8 cellular contexts compared by ENCODE assay signal in the genomic region with DNA sequence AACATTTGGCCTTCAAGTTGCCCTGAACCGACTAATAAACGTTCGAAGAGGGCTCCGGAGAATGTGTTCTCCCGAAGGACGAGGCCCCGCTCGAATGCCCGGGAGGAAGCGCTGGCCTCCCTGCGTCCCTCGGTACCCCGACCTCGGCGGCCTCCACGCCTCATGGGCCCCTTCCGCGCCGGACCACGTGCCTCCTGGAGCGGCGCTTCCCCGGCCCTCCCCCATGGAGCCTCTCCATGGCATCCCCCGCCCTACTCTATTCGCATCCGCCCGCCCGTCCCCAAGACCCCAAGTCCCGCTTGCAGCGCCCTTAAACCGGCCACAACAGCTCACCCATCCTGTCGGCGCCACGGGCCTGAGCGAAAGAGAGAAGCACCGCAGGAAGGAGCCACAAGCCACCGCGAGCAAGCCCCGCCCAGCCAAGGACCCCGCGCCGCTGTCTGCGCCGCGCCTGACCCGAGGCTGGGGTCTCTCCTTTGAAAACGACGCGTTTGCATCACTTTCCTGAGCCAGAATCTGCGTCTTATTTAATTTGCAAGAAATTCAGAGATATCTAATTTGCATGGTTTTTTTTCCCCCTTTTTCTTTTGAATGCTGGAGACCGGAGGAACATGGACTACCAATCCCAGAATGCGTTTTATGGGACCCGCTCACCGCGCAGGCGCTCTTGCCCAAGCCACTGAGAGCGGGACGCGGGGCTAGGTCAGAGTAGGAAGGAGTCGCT. TPM values are rescaled to one million over a fixed set of nuclear protein-coding genes. Genes with fewer than 3 reads are reported as not detected.
DNase-seq lines count a peak whose midpoint lies in the region; ATAC-seq and TF ChIP-seq lines count a peak whose summit lies in the region.

A gene (minus strand): TSS at position 368 of the 724 bp plus-strand sequence. CDS start 31 bp downstream, at position 337.

- no peak within 1 kb of the TSS for H2BK12ac ChIP-seq in H9 (ENCODE audit: insufficient read length, low read depth, low read length)

- no peaks in the 10 kb centered on the region for H4K20me1 ChIP-seq in H9 (ENCODE audit: control insufficient read depth, insufficient read depth, insufficient read length)

- H3K27ac ChIP-seq in H9 (ENCODE audit: insufficient read length, low read depth, low read length) (peak within 1 kb of the TSS; percentile 63), foreskin keratinocyte (peak within 1 kb of the TSS; percentile 94), subcutaneous abdominal adipose tissue (ENCODE audit: low read depth, low read length) (peak within 1 kb of the TSS; percentile 86)

- H3K4me2 ChIP-seq in H9 (ENCODE audit: insufficient read depth, insufficient read length, low read length), result peak within 1 kb of the TSS; percentile 58

- peak within 1 kb of the TSS; percentile 99 to 100 (median 100) for H3K27ac Mint-ChIP-seq in H9

- peak within 1 kb of the TSS; percentile 19 for H4K5ac ChIP-seq in H9 (ENCODE audit: insufficient read length, low read depth, low read length)

- H2BK20ac ChIP-seq in H9 (ENCODE audit: low read depth, low read length, poor library complexity, severe bottlenecking), result no peak within 1 kb of the TSS

- H3K23me2 ChIP-seq in H9 (ENCODE audit: insufficient read length, low read depth, low read length, poor library complexity, severe bottlenecking), result peaks cover 4% of the 10 kb centered on the region

- no CpG with 5 or more reads among the region's 60 CpGs for WGBS in H9 (ENCODE audit: extremely low coverage, insufficient read length, low lambda C conversion rate)

- H3K4ac ChIP-seq in H9 (ENCODE audit: low read depth, low read length), result peak within 1 kb of the TSS; percentile 30; the same call in 1 of the 2 replicates

- H3K4me1 ChIP-seq in ES-I3 (ENCODE audit: insufficient read depth, low read length) (no peaks in the 10 kb centered on the region), H9 (ENCODE audit: insufficient read depth, low read length) (no peaks in the 10 kb centered on the region), foreskin keratinocyte (no peaks in the 10 kb centered on the region), neuron (ENCODE audit: insufficient read depth, low read length) (peaks cover 18% of the 10 kb centered on the region), subcutaneous abdominal adipose tissue (ENCODE audit: control insufficient read depth in 5 of 5, insufficient read depth in 5 of 5, low read length in 5 of 5) (peaks cover 0 to 24% (median 23%) of the 10 kb centered on the region in 5 donors)

- H3K27me3 ChIP-seq in H9 (ENCODE audit: insufficient read depth, low read length) (no peaks in the 10 kb centered on the region), MG63 (no peaks in the 10 kb centered on the region), foreskin keratinocyte (no peaks in the 10 kb centered on the region), neuron (ENCODE audit: insufficient read depth, low read length) (no peaks in the 10 kb centered on the region), subcutaneous abdominal adipose tissue (ENCODE audit: control insufficient read depth in 5 of 5, insufficient read depth in 4 of 5, low read length in 5 of 5) (no peaks in the 10 kb centered on the region)

- no peak within 1 kb of the TSS for H2AK5ac ChIP-seq in H9 (ENCODE audit: insufficient read length, low read length)

- no peak within 1 kb of the TSS for H4K8ac ChIP-seq in H9 (replicated peaks; ENCODE audit: insufficient read length, low read depth, low read length)

- H3K27me3 Mint-ChIP-seq in H9 (ENCODE audit: low read depth), result no peaks in the 10 kb centered on the region; the same call in 1 of the 2 replicates

- peak within 1 kb of the TSS; percentile 100 for H3K9ac ChIP-seq in ES-I3 (ENCODE audit: low read depth, low read length)
- H3K9ac ChIP-seq in H9 (ENCODE audit: extremely low read depth, insufficient read length, low read length), result peak within 1 kb of the TSS; percentile 99
- peak within 1 kb of the TSS; percentile 89 to 99 (median 96) for H3K9ac ChIP-seq in subcutaneous abdominal adipose tissue (ENCODE audit: low read length in 5 of 5)

- peak within 1 kb of the TSS; percentile 93 for H3K18ac ChIP-seq in H9 (ENCODE audit: insufficient read length, low read depth, low read length)

- H3K4me3 Mint-ChIP-seq in H9, result peak within 1 kb of the TSS; percentile 92

- peaks cover 5% of the 10 kb centered on the region; the same call in 1 of the 2 replicates for H3K79me2 ChIP-seq in H9 (ENCODE audit: insufficient read depth, low read length)

- H3T11ph ChIP-seq in H9 (ENCODE audit: low read length), result no peak within 1 kb of the TSS

- H2BK120ac ChIP-seq in H9 (ENCODE audit: low read depth, low read length, poor library complexity, severe bottlenecking), result no peak within 1 kb of the TSS

- H2AFZ ChIP-seq in H9 (ENCODE audit: low read length) (no peak within 1 kb of the TSS), neuron (ENCODE audit: low read depth, low read length) (peak within 1 kb of the TSS; percentile 70)

- DNase-seq in H9 (peak; percentile 88), MG63 (peak; percentile 93), SIG-M5 treated with dmso at 0.1 percent for 504 hours (lab: John Stamatoyannopoulos, UW; ENCODE audit: unreplicated experiment) (peak; percentile 95), activated gamma-delta T cell treated with Interleukin-2 at 50 U/mL for 16 hours (peak; percentile 84), foreskin keratinocyte (peak; percentile 79 to 88)

- no peak within 1 kb of the TSS for H3K56ac ChIP-seq in H9 (ENCODE audit: insufficient read length, low read depth, low read length)

- peaks cover 32 to 43% (median 41%) of the 10 kb centered on the region in 3 experiments for H3K36me3 Mint-ChIP-seq in H9 (ENCODE audit: insufficient read depth in 1 of 3, low read depth in 3 of 3)

- H3K14ac ChIP-seq in H9 (ENCODE audit: insufficient read depth, low read length), result peak within 1 kb of the TSS; percentile 69

- no peaks in the 10 kb centered on the region for H3K9me3 ChIP-seq in ES-I3 (ENCODE audit: control insufficient read depth, insufficient read depth, low read length)
- no peaks in the 10 kb centered on the region for H3K9me3 ChIP-seq in H9 (ENCODE audit: control insufficient read depth, low read depth, low read length)
- no peaks in the 10 kb centered on the region for H3K9me3 ChIP-seq in MG63
- no peaks in the 10 kb centered on the region for H3K9me3 ChIP-seq in neuron (ENCODE audit: low read length)
- H3K9me3 ChIP-seq in subcutaneous abdominal adipose tissue (ENCODE audit: control insufficient read depth in 5 of 5, low read length in 5 of 5), result no peaks in the 10 kb centered on the region

- H3K9me3 Mint-ChIP-seq in H9, result no peaks in the 10 kb centered on the region; a peak in 1 of 5 replicates

- no peak within 1 kb of the TSS for H4K91ac ChIP-seq in H9 (ENCODE audit: insufficient read length, low read depth, low read length)

- no peak within 1 kb of the TSS for H2BK15ac ChIP-seq in H9 (ENCODE audit: low read depth, low read length)

- peak; percentile 94 for ATAC-seq in foreskin keratinocyte

- no peaks in the 10 kb centered on the region for H3K79me1 ChIP-seq in H9 (ENCODE audit: insufficient read depth, low read depth, low read length, poor library complexity, severe bottlenecking)

- no peak within 1 kb of the TSS for H3K23ac ChIP-seq in H9 (ENCODE audit: insufficient read length, low read depth, low read length)

- H3K4me1 Mint-ChIP-seq in H9, result peaks cover 32 to 43% of the 10 kb centered on the region in 2 experiments

- TF ChIP-seq CTCF in H9 (conservative IDR thresholded peaks at IDR 0.05), result no peak
- TF ChIP-seq CTCF in foreskin keratinocyte (conservative IDR thresholded peaks at IDR 0.05), result no peak

- H3K4me3 ChIP-seq in MG63 (peak within 1 kb of the TSS; percentile 90), neuron (ENCODE audit: low read length) (peak within 1 kb of the TSS; percentile 95), subcutaneous abdominal adipose tissue (ENCODE audit: low read depth in 1 of 5, low read length in 5 of 5) (peak within 1 kb of the TSS; percentile 71 to 95 (median 94))

- H3K36me3 ChIP-seq in ES-I3 (ENCODE audit: insufficient read depth, low read length) (peaks cover 26% of the 10 kb centered on the region), MG63 (peaks cover 49% of the 10 kb centered on the region), neuron (ENCODE audit: insufficient read depth, low read length) (peaks cover 39% of the 10 kb centered on the region), subcutaneous abdominal adipose tissue (ENCODE audit: control insufficient read depth in 5 of 5, insufficient read depth in 5 of 5, low read length in 5 of 5) (peaks cover 16 to 28% (median 27%) of the 10 kb centered on the region in 5 donors)

- peak within 1 kb of the TSS; percentile 33 for H2BK5ac ChIP-seq in H9 (ENCODE audit: insufficient read length, low read length)

RNA-seq across cellular contexts. Expression of the gene that starts here (rescaled TPM):
- total RNA-seq in H9 (2021) (2,916 and 2,922 TPM in 2 replicates), foreskin keratinocyte (2,431 and 2,547 TPM in 2 replicates)
- 7,701 and 9,321 TPM in 2 replicates for total RNA-seq in MG63 (2014; rRNA removed; shearing (Covaris generic); ENCODE audit: low replicate concordance)
- polyA plus RNA-seq in foreskin keratinocyte, result 3,812 and 3,933 TPM in 2 replicates

Comparison
In these comparisons a context has a peak if more than half of its experiments do, and no peak if none do; other contexts are left out.
1. Peak in every context shown above with its lines: DNase-seq, ATAC-seq, H3K4me3 ChIP-seq and H3K27ac ChIP-seq.